Comparison of ENCODE assay signal across 8 cellular contexts in genomic region chr14:49962616-49963015, GRCh38.
A peak's percentile ranks its signal among the peaks of the same experiment; 100 is the strongest.
DNase-seq lines count a peak whose midpoint lies in the region; ATAC-seq lines count a peak whose summit lies in the region.

No MANE protein-coding gene starts in this region.

- peak; percentile 36 for ATAC-seq in GM18909 (IDR thresholded peaks at IDR 0.05; ENCODE audit: poor library complexity, unreplicated experiment)
- ATAC-seq in HG03196 (IDR thresholded peaks at IDR 0.05; ENCODE audit: unreplicated experiment) = peak; percentile 46
- ATAC-seq in activated naive CD4-positive, alpha-beta T cell treated with anti-CD3 and anti-CD28 coated beads, Interleukin-2, amount 50 U/mL, for 72 hours = peak; percentile 65 to 83
- ATAC-seq in Right ventricle myocardium inferior = no peak

- DNase-seq in activated naive CD4-positive, alpha-beta T cell treated with anti-CD3 and anti-CD28 coated beads, Interleukin-2, amount 50 U/mL, for 72 hours (ENCODE audit: low spot score in 2 of 2) = peak in 1 of 2 donors; percentile 56
- DNase-seq in stimulated activated CD4-positive, alpha-beta T cell treated with anti-CD3 and anti-CD28 coated beads, Interleukin-1b, Interleukin-23, amount 100 ng/mL, for 48 hours = peak; percentile 83
- DNase-seq in GM19240 (ENCODE audit: insufficient read length, low spot score) (no peak), medulla oblongata (ENCODE audit: extremely low spot score) (no peak), Right ventricle myocardium inferior (ENCODE audit: missing footprints) (no peak), NCI-H1436 treated with DMSO at 0.1 percent for 48 hours (lab: John Stamatoyannopoulos, UW) (no peak)

- intact Hi-C loops in Right ventricle myocardium inferior (cut with DNase I) = no loop called here

- peaks cover 0 to 6% of the 10 kb centered on the region in 2 donors for H3K9me3 Mint-ChIP-seq in activated naive CD4-positive, alpha-beta T cell treated with anti-CD3 and anti-CD28 coated beads, Interleukin-2, amount 50 U/mL, for 72 hours

- peaks cover 0 to 4% of the 10 kb centered on the region in 2 donors for H3K36me3 Mint-ChIP-seq in activated naive CD4-positive, alpha-beta T cell treated with anti-CD3 and anti-CD28 coated beads, Interleukin-2, amount 50 U/mL, for 72 hours

- peak overlapping the region; percentile 74 to 89 for H3K27ac Mint-ChIP-seq in activated naive CD4-positive, alpha-beta T cell treated with anti-CD3 and anti-CD28 coated beads, Interleukin-2, amount 50 U/mL, for 72 hours
